26 cellular contexts compared by ENCODE assay signal in genomic region chr3:110261141-110261540, GRCh38.
DNase-seq lines count a peak whose midpoint lies in the region; ATAC-seq, FAIRE-seq and TF ChIP-seq lines count a peak whose summit lies in the region.
"Had no signal": no experiment of that assay in that cellular context is flagged by ENCODE, and none has a peak within 500 bp of the region (broad histone marks: within the 10 kb centered on the region; RNA-seq: fewer than 3 reads in every experiment).

No MANE protein-coding gene starts in this region.

- FAIRE-seq in H54 (lab: Jason Lieb, UNC), result no peak
- FAIRE-seq: G401.6, HTR-8/SVneo, K562 had no signal

- no peaks in the 10 kb centered on the region for H3K9me3 ChIP-seq in smooth muscle cell (replicated peaks; ENCODE audit: low read depth)

- H3K4me2 ChIP-seq in smooth muscle cell, result no peak overlapping the region

- no peak overlapping the region for H3K9ac ChIP-seq in smooth muscle cell (ENCODE audit: low read depth)

- no peaks in the 10 kb centered on the region for H3K9me3 Mint-ChIP-seq in activated T-cell treated with anti-CD3 and anti-CD28 coated beads, Interleukin-2, amount 50 U/mL, for 4 hours
- H3K9me3 Mint-ChIP-seq: CD8-positive, alpha-beta T cell had no signal

- DNase-seq in DMS53 (lab: John Stamatoyannopoulos, UW), result peak; percentile 20
- no peak for DNase-seq in DMS53 treated with DMSO at 0.1 percent for 48 hours (lab: John Stamatoyannopoulos, UW; ENCODE audit: unreplicated experiment)
- DNase-seq in NCI-H187 treated with DMSO at 0.1 percent for 48 hours (lab: John Stamatoyannopoulos, UW), result peak; percentile 40
- DNase-seq in SK-MEL-5 (ENCODE audit: low read depth, low spot score), result peak; percentile 83
- DNase-seq in smooth muscle cell (lab: John Stamatoyannopoulos, UW; ENCODE audit: unreplicated experiment), result no peak
- DNase-seq in activated T-cell treated with anti-CD3 and anti-CD28 coated beads, Interleukin-2, amount 50 U/mL, for 4 hours, result no peak
- DNase-seq in H54 (ENCODE audit: insufficient read length, low spot score), result no peak
- DNase-seq: Calu3; CD8-positive, alpha-beta T cell; GOT3; HCEC 1CT; Kasumi-1; NCI-H1092 treated with DMSO at 0.1 percent for 48 hours; NCI-H1694; NCI-H2081; NCI-H524 treated with DMSO at 0.1 percent for 48 hours; NCI-H82; SHP77 had no signal

- in situ Hi-C loops in SK-MEL-5 (cut with HindIII; ENCODE audit: low pct_unique_long_range_greater_than_20kb, low sequenced_read_pairs), result no loop called here

- WGBS in smooth muscle cell (ENCODE audit: low lambda C conversion rate), result 60% methylated on average over 1 of the region's 1 CpG

- peaks cover 8% of the 10 kb centered on the region for H3K27me3 Mint-ChIP-seq in activated T-cell treated with anti-CD3 and anti-CD28 coated beads, Interleukin-2, amount 50 U/mL, for 4 hours (ENCODE audit: low read depth)
- H3K27me3 Mint-ChIP-seq: B cell had no signal

- no peaks in the 10 kb centered on the region for H3K4me1 ChIP-seq in smooth muscle cell (ENCODE audit: low read depth)

- H3K36me3 Mint-ChIP-seq in activated T-cell treated with anti-CD3 and anti-CD28 coated beads, Interleukin-2, amount 50 U/mL, for 4 hours (ENCODE audit: insufficient read depth), result no peaks in the 10 kb centered on the region
- H3K36me3 Mint-ChIP-seq: CD8-positive, alpha-beta T cell had no signal

- ATAC-seq in activated T-cell treated with anti-CD3 and anti-CD28 coated beads, Interleukin-2, amount 50 U/mL, for 4 hours, result no peak
- ATAC-seq: CD8-positive, alpha-beta T cell; K562 had no signal

- peak overlapping the region; percentile 19 for H2AFZ ChIP-seq in smooth muscle cell (ENCODE audit: low read depth)

- no peaks in the 10 kb centered on the region for H3F3A ChIP-seq in smooth muscle cell (ENCODE audit: low read depth)

- H3K4me3 ChIP-seq in smooth muscle cell, result no peak overlapping the region
- H3K4me3 ChIP-seq: K562, SK-N-MC had no signal

- no peak for TF ChIP-seq CTCF in smooth muscle cell (IDR thresholded peaks at IDR 0.05; ENCODE audit: borderline replicate concordance, insufficient read depth, poor library complexity, severe bottlenecking)

- H3K27ac ChIP-seq in smooth muscle cell (ENCODE audit: low read depth), result no peak overlapping the region
- H3K27ac ChIP-seq: 22Rv1, C4-2B, RWPE1, SK-N-MC had no signal

- no peaks in the 10 kb centered on the region for H3K4me1 Mint-ChIP-seq in activated T-cell treated with anti-CD3 and anti-CD28 coated beads, Interleukin-2, amount 50 U/mL, for 4 hours (ENCODE audit: low read depth)
- H3K4me1 Mint-ChIP-seq: B cell had no signal

- no peaks in the 10 kb centered on the region for H3K27me3 ChIP-seq in smooth muscle cell (ENCODE audit: low read depth)

- H3K4me3 Mint-ChIP-seq in activated T-cell treated with anti-CD3 and anti-CD28 coated beads, Interleukin-2, amount 50 U/mL, for 4 hours, result no peak overlapping the region
- H3K4me3 Mint-ChIP-seq: B cell; CD8-positive, alpha-beta T cell had no signal

- H3K36me3 ChIP-seq in smooth muscle cell (ENCODE audit: low read depth), result no peaks in the 10 kb centered on the region

- H3K79me2 ChIP-seq in smooth muscle cell (ENCODE audit: low read depth), result no peaks in the 10 kb centered on the region

- TF ChIP-seq POLR2A in H54 (IDR thresholded peaks at IDR 0.05; ENCODE audit: low read depth, low read length), result no peak

- H4K20me1 ChIP-seq in smooth muscle cell (ENCODE audit: low read depth), result no peaks in the 10 kb centered on the region

Comparison
In these comparisons a context has a peak if more than half of its experiments do, and no peak if none do; other contexts are left out.
1. DNase-seq: peak in DMS53 (single experiment), NCI-H187 treated with DMSO at 0.1 percent for 48 hours (single experiment) and SK-MEL-5 (single experiment); none in DMS53 treated with DMSO at 0.1 percent for 48 hours (single experiment), smooth muscle cell (single experiment), activated T-cell treated with anti-CD3 and anti-CD28 coated beads, Interleukin-2, amount 50 U/mL, for 4 hours (single experiment) and H54 (single experiment).